In the genomic region with DNA sequence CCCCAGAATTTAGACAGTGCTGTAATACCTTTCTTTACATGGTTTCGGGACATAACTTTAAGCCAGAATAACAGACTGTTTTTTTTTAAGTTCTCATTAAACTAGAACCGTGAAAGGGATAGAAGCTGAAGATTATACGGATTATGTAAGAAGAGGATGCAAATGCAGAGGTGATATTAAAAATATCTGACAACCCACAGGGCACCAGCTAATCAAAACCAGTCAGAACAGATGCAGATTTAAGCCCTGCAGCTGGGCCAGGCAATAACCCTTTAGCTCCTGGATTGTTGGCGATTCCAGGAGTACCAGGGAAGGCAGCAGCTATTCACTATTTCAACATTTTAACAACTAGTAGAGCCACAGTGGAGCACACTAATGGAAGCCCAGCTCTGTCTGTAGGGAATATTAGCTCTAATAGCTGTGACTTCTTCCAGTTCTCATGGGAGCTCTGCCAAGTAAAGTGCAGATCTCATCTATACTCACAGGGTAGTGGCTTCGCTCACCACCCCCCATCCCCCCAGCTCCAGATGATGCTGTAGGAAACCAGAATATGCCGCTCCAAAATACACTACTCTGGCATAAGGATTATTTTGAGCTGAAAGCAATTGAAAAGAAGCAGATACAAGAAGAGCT, we compare ENCODE assay signal across 11 cellular contexts. TPM values are rescaled to one million over a fixed set of nuclear protein-coding genes. Genes with fewer than 3 reads are reported as not detected.
DNase-seq lines count a peak whose midpoint lies in the region; ATAC-seq and TF ChIP-seq lines count a peak whose summit lies in the region.
"Had no signal": no experiment of that assay in that cellular context is flagged by ENCODE, and none has a peak within 500 bp of the region (broad histone marks: within the 10 kb centered on the region; RNA-seq: fewer than 3 reads in every experiment).

No MANE protein-coding gene starts in this region.

- peaks cover 74% of the 10 kb centered on the region for H3K79me2 ChIP-seq in mammary epithelial cell (ENCODE audit: insufficient read depth, low read length)

- peaks cover 24% of the 10 kb centered on the region for H3K9me3 ChIP-seq in mammary epithelial cell (replicated peaks; ENCODE audit: insufficient read depth, low read length)
- H3K9me3 ChIP-seq in naive thymus-derived CD4-positive, alpha-beta T cell (ENCODE audit: control insufficient read depth in 2 of 3, low read length in 3 of 3), result no peaks in the 10 kb centered on the region
- H3K9me3 ChIP-seq: heart left ventricle, upper lobe of left lung had no signal

- ATAC-seq in GM19324 (IDR thresholded peaks at IDR 0.05; ENCODE audit: low FRiP score, unreplicated experiment), result no peak
- no peak for ATAC-seq in naive thymus-derived CD4-positive, alpha-beta T cell
- ATAC-seq: Right ventricle myocardium inferior had no signal

- no TSS peak for BruUV-seq in mammary epithelial cell (replicated peaks; lab: Mats Ljungman, UMichigan)

- no peaks in the 10 kb centered on the region for H3K27me3 Mint-ChIP-seq in mesothelial cell of epicardium (ENCODE audit: low read depth)
- peaks cover 15% of the 10 kb centered on the region for H3K27me3 Mint-ChIP-seq in nephron progenitor cell (ENCODE audit: low read depth, poor library complexity)
- H3K27me3 Mint-ChIP-seq in naive thymus-derived CD4-positive, alpha-beta T cell, result peaks cover 0 to 25% (median 11%) of the 10 kb centered on the region in 5 donors

- in situ Hi-C loops in mammary epithelial cell (cut with MboI; ENCODE audit: low sequenced_read_pairs in 2 of 2), result no loop called here

- H2AFZ ChIP-seq in mammary epithelial cell (ENCODE audit: low read depth, low read length), result no peak overlapping the region

- H3K27ac ChIP-seq in mammary epithelial cell (ENCODE audit: insufficient read depth, low read depth, low read length), result peak overlapping the region; percentile 90
- H3K27ac ChIP-seq in naive thymus-derived CD4-positive, alpha-beta T cell (ENCODE audit: low read depth, low read length), result no peak overlapping the region
- H3K27ac ChIP-seq: upper lobe of left lung had no signal

- H3K4me3 Mint-ChIP-seq in mesothelial cell of epicardium (peak overlapping the region; percentile 16), nephron progenitor cell (no peak overlapping the region)
- H3K4me3 Mint-ChIP-seq in naive thymus-derived CD4-positive, alpha-beta T cell, result no peak overlapping the region

- TF ChIP-seq CTCF in mammary epithelial cell (conservative IDR thresholded peaks at IDR 0.05 in 1 of 2, IDR thresholded peaks at IDR 0.05 in 1 of 2; ENCODE audit: extremely low read depth in 1 of 2, insufficient read depth in 1 of 2, low read depth in 1 of 2, low read length in 2 of 2) (no peak), mesothelial cell of epicardium (IDR thresholded peaks at IDR 0.05; ENCODE audit: unreplicated experiment) (no peak), nephron progenitor cell (IDR thresholded peaks at IDR 0.05) (no peak)

- peaks cover 47% of the 10 kb centered on the region for H3K4me1 Mint-ChIP-seq in mesothelial cell of epicardium
- H3K4me1 Mint-ChIP-seq in nephron progenitor cell, result peaks cover 37% of the 10 kb centered on the region
- H3K4me1 Mint-ChIP-seq in naive thymus-derived CD4-positive, alpha-beta T cell, result no peaks in the 10 kb centered on the region

- H3K4me3 ChIP-seq in mammary epithelial cell (replicated peaks in 1 of 3; ENCODE audit: insufficient read depth in 1 of 3, low read depth in 2 of 3, low read length in 3 of 3), result no peak overlapping the region
- no peak overlapping the region for H3K4me3 ChIP-seq in naive thymus-derived CD4-positive, alpha-beta T cell (ENCODE audit: low read length)
- H3K4me3 ChIP-seq: heart left ventricle, upper lobe of left lung had no signal

- dilution Hi-C loops in mammary epithelial cell (cut with HindIII; ENCODE audit: low sequenced_read_pairs), result no loop called here

- intact Hi-C loops in mammary epithelial cell (cut with micrococcal nuclease), result no loop called here
- intact Hi-C loops in naive thymus-derived CD4-positive, alpha-beta T cell (cut with micrococcal nuclease), result no loop called here

- H3K36me3 Mint-ChIP-seq in mesothelial cell of epicardium (no peaks in the 10 kb centered on the region), nephron progenitor cell (ENCODE audit: low read depth) (peaks cover 11% of the 10 kb centered on the region)
- H3K36me3 Mint-ChIP-seq in naive thymus-derived CD4-positive, alpha-beta T cell, result no peaks in the 10 kb centered on the region

- no peaks in the 10 kb centered on the region for H3K27me3 ChIP-seq in mammary epithelial cell (ENCODE audit: insufficient read depth, low read length)
- no peaks in the 10 kb centered on the region for H3K27me3 ChIP-seq in naive thymus-derived CD4-positive, alpha-beta T cell (ENCODE audit: control insufficient read depth in 2 of 2, insufficient read depth in 2 of 2, low read length in 2 of 2)
- H3K27me3 ChIP-seq: heart left ventricle, upper lobe of left lung had no signal

- no peaks in the 10 kb centered on the region for H3K36me3 ChIP-seq in mammary epithelial cell (ENCODE audit: insufficient read depth, low read length)
- no peaks in the 10 kb centered on the region for H3K36me3 ChIP-seq in naive thymus-derived CD4-positive, alpha-beta T cell (ENCODE audit: control insufficient read depth in 2 of 3, insufficient read depth in 3 of 3, low read length in 3 of 3)
- H3K36me3 ChIP-seq: heart left ventricle, upper lobe of left lung had no signal

- H4K20me1 ChIP-seq in mammary epithelial cell (ENCODE audit: insufficient read depth, low read length), result no peaks in the 10 kb centered on the region

- POLR2A ChIA-PET in naive thymus-derived CD4-positive, alpha-beta T cell (lab: Charles Lee), result no interaction called here

- peaks cover 57% of the 10 kb centered on the region for H3K4me1 ChIP-seq in mammary epithelial cell (ENCODE audit: insufficient read depth, low read length)
- H3K4me1 ChIP-seq in naive thymus-derived CD4-positive, alpha-beta T cell (ENCODE audit: control insufficient read depth in 2 of 2, insufficient read depth in 2 of 2, low read length in 2 of 2), result no peaks in the 10 kb centered on the region

- H3K9ac ChIP-seq in mammary epithelial cell (ENCODE audit: insufficient read depth, low read length), result peak overlapping the region; percentile 77

- peak overlapping the region; percentile 82 for H3K27ac Mint-ChIP-seq in mesothelial cell of epicardium
- no peak overlapping the region for H3K27ac Mint-ChIP-seq in nephron progenitor cell
- no peak overlapping the region for H3K27ac Mint-ChIP-seq in naive thymus-derived CD4-positive, alpha-beta T cell

- H3K9me3 Mint-ChIP-seq in mesothelial cell of epicardium (no peaks in the 10 kb centered on the region), nephron progenitor cell (peaks cover under 1% of the 10 kb centered on the region)
- H3K9me3 Mint-ChIP-seq in naive thymus-derived CD4-positive, alpha-beta T cell, result no peaks in the 10 kb centered on the region

- 66% methylated on average over 6 of the region's 6 CpGs for WGBS in mammary epithelial cell (ENCODE audit: low coverage, missing lambda C conversion rate)

- peak; percentile 1 for DNase-seq in Ammon's horn (ENCODE audit: low spot score)
- DNase-seq in LHCN-M2 (ENCODE audit: low read depth), result peak; percentile 69
- DNase-seq in mammary epithelial cell, result no peak
- DNase-seq in mesothelial cell of epicardium (ENCODE audit: low spot score in 2 of 2, unreplicated experiment in 2 of 2), result no peak
- no peak for DNase-seq in foreskin melanocyte
- DNase-seq in nephron progenitor cell, result no peak
- no peak for DNase-seq in naive thymus-derived CD4-positive, alpha-beta T cell
- DNase-seq: heart left ventricle, upper lobe of left lung had no signal

- CTCF ChIA-PET in mammary epithelial cell (lab: Charles Lee; ENCODE audit: low non-redundant PET), result interaction anchor here (0.6 kb wide), 1 partner anchor 63 kb away, joined by 3 read pairs; no protein-coding TSS in a partner anchor
- CTCF ChIA-PET in naive thymus-derived CD4-positive, alpha-beta T cell (lab: Charles Lee), result no interaction called here

- H3K4me2 ChIP-seq in mammary epithelial cell (ENCODE audit: insufficient read depth, low read depth, low read length), result peak overlapping the region; percentile 82

RNA-seq across cellular contexts. Expression of gene SCD5, which starts 13.9 kb away (rescaled TPM):
- 23.8 and 31.3 TPM in 2 replicates for total RNA-seq in LHCN-M2 (2014; rRNA removed)
- polyA plus RNA-seq in LHCN-M2 (2012), result 6.6 TPM
- total RNA-seq in mammary epithelial cell, result 10 to 100 TPM; 50.4 to 74.3 TPM
- 23.3 TPM for polyA plus RNA-seq in mammary epithelial cell
- 32.5 TPM for polyA minus RNA-seq in mammary epithelial cell
- 25.7 to 27.2 TPM (median 26.1 TPM) in 3 replicates for total RNA-seq in mesothelial cell of epicardium
- total RNA-seq in naive thymus-derived CD4-positive, alpha-beta T cell, result 1 to 10 TPM in 1 of 5 experiments, under 1 TPM in 2, not detected in 2; 0.13 to 1.5 (median 0.44) TPM
- polyA plus RNA-seq in naive thymus-derived CD4-positive, alpha-beta T cell, result not detected

Comparison
In these comparisons a context has a peak if more than half of its experiments do, and no peak if none do; other contexts are left out.
1. DNase-seq: peak in Ammon's horn (single experiment) and LHCN-M2 (single experiment); none in mammary epithelial cell (single experiment), mesothelial cell of epicardium (0 of 2), foreskin melanocyte (single experiment), nephron progenitor cell (single experiment) and naive thymus-derived CD4-positive, alpha-beta T cell (0 of 9).